Comparison of ENCODE assay signal across 11 cellular contexts in genomic region chr3:14113964-14114667, GRCh38. TPM values are rescaled to one million over a fixed set of nuclear protein-coding genes. Genes with fewer than 3 reads are reported as not detected.
DNase-seq lines count a peak whose midpoint lies in the region; ATAC-seq, FAIRE-seq and TF ChIP-seq lines count a peak whose summit lies in the region.
"Had no signal": no experiment of that assay in that cellular context is flagged by ENCODE, and none has a peak within 500 bp of the region (broad histone marks: within the 10 kb centered on the region; RNA-seq: fewer than 3 reads in every experiment).

No MANE protein-coding gene starts in this region.

- H3K9me3 ChIP-seq in small intestine (ENCODE audit: control insufficient read depth, low read depth) = no peaks in the 10 kb centered on the region

- peaks cover 0 to 6% of the 10 kb centered on the region in 2 donors for H3K36me3 ChIP-seq in small intestine (ENCODE audit: control insufficient read depth in 2 of 2, insufficient read depth in 2 of 2, low read length in 2 of 2)

- H3K4me1 Mint-ChIP-seq in activated CD4-positive, alpha-beta T cell treated with anti-CD3 and anti-CD28 coated beads, Interleukin-2, amount 10 ng/mL, durations not matched to agents 24 days and 14 days = peaks cover 2% of the 10 kb centered on the region

- ATAC-seq in HG03442 (IDR thresholded peaks at IDR 0.05; ENCODE audit: unreplicated experiment) = no peak
- ATAC-seq in HG02588 (IDR thresholded peaks at IDR 0.05; ENCODE audit: unreplicated experiment) = no peak

- no peaks in the 10 kb centered on the region for H3K27me3 ChIP-seq in small intestine (ENCODE audit: control insufficient read depth in 2 of 2, insufficient read depth in 2 of 2, low read length in 2 of 2)

- no peak overlapping the region for H3K4me3 Mint-ChIP-seq in activated CD4-positive, alpha-beta T cell treated with anti-CD3 and anti-CD28 coated beads, Interleukin-2, amount 10 ng/mL, durations not matched to agents 24 days and 14 days

- WGBS in small intestine, 3 donors = 26 to 68% (median 40%) methylated on average over 7 of the region's 7 CpGs

- peaks cover 0 to 4% of the 10 kb centered on the region in 2 donors for H3K4me1 ChIP-seq in small intestine (ENCODE audit: control insufficient read depth in 2 of 2, insufficient read depth in 1 of 2, low read depth in 1 of 2, low read length in 1 of 2)

- intact Hi-C loops in activated CD4-positive, alpha-beta T cell treated with anti-CD3 and anti-CD28 coated beads, Interleukin-2, amount 10 ng/mL, durations not matched to agents 24 days and 14 days (cut with micrococcal nuclease) = loop anchor here (1.0 kb wide), 1 partner anchor 218 kb away; no protein-coding TSS in a partner anchor

- H3K27ac Mint-ChIP-seq in activated CD4-positive, alpha-beta T cell treated with anti-CD3 and anti-CD28 coated beads, Interleukin-2, amount 10 ng/mL, durations not matched to agents 24 days and 14 days = no peak overlapping the region

- FAIRE-seq in small intestine (lab: Jason Lieb, UNC) = no peak
- FAIRE-seq: TTC549 had no signal

- H3K36me3 Mint-ChIP-seq in activated CD4-positive, alpha-beta T cell treated with anti-CD3 and anti-CD28 coated beads, Interleukin-2, amount 10 ng/mL, durations not matched to agents 24 days and 14 days (ENCODE audit: low read depth) = peaks cover 43% of the 10 kb centered on the region

- H3K27ac ChIP-seq in small intestine (ENCODE audit: low read depth in 1 of 2, low read length in 1 of 2) = peak overlapping the region in 1 of 2 donors; percentile 22

- no peaks in the 10 kb centered on the region for H3K9me3 Mint-ChIP-seq in activated CD4-positive, alpha-beta T cell treated with anti-CD3 and anti-CD28 coated beads, Interleukin-2, amount 10 ng/mL, durations not matched to agents 24 days and 14 days

- H3K4me3 ChIP-seq in fibroblast of villous mesenchyme (ENCODE audit: low read depth, low read length) = no peak overlapping the region
- no peak overlapping the region for H3K4me3 ChIP-seq in small intestine (ENCODE audit: low read depth in 1 of 2, low read length in 2 of 2)

- H3K27me3 Mint-ChIP-seq in activated CD4-positive, alpha-beta T cell treated with anti-CD3 and anti-CD28 coated beads, Interleukin-2, amount 10 ng/mL, durations not matched to agents 24 days and 14 days = no peaks in the 10 kb centered on the region

- peak; percentile 51 for DNase-seq in activated CD4-positive, alpha-beta T cell treated with anti-CD3 and anti-CD28 coated beads, Interleukin-2, amount 10 ng/mL, durations not matched to agents 24 days and 14 days
- no peak for DNase-seq in activated CD4-positive, alpha-beta T cell treated with anti-CD3 and anti-CD28 coated beads, Interleukin-2, amount 50 U/mL, for 1 hour
- DNase-seq in OCI-M1 (lab: John Stamatoyannopoulos, UW) (peak; percentile 3), fibroblast of villous mesenchyme (ENCODE audit: low read depth) (peak; percentile 11), small intestine (peak; percentile 86), HuH-7 (ENCODE audit: low spot score) (no peak)
- DNase-seq: NCI-H2081 treated with DMSO at 0.1 percent for 48 hours, RPMI8226 had no signal

- TF ChIP-seq CTCF in fibroblast of villous mesenchyme (IDR thresholded peaks at IDR 0.05; ENCODE audit: insufficient read depth, low read depth, low read length) = peak; percentile 41

RNA-seq across cellular contexts. Expression of gene CHCHD4, which starts 10.6 kb away (rescaled TPM):
- 27.7 and 29.6 TPM in 2 replicates for total RNA-seq in activated CD4-positive, alpha-beta T cell treated with anti-CD3 and anti-CD28 coated beads, Interleukin-2, amount 10 ng/mL, durations not matched to agents 24 days and 14 days
- 7.4 and 10.8 TPM in 2 replicates for total RNA-seq in fibroblast of villous mesenchyme
- 10 to 100 TPM; 21.9 to 42.3 (median 31.1) TPM for polyA plus RNA-seq in small intestine

RNA-seq across cellular contexts. Expression of gene TMEM43, which starts 10.7 kb away (rescaled TPM):
- total RNA-seq in activated CD4-positive, alpha-beta T cell treated with anti-CD3 and anti-CD28 coated beads, Interleukin-2, amount 10 ng/mL, durations not matched to agents 24 days and 14 days = 38.7 and 39.4 TPM in 2 replicates
- total RNA-seq in fibroblast of villous mesenchyme = 98.9 and 120 TPM in 2 replicates
- 10 to 100 TPM; 11.9 to 37.5 (median 15.0) TPM for polyA plus RNA-seq in small intestine

Comparison
In these comparisons a context has a peak if more than half of its experiments do, and no peak if none do; other contexts are left out.
1. DNase-seq: peak in activated CD4-positive, alpha-beta T cell treated with anti-CD3 and anti-CD28 coated beads, Interleukin-2, amount 10 ng/mL, durations not matched to agents 24 days and 14 days (single experiment), OCI-M1 (single experiment), fibroblast of villous mesenchyme (single experiment) and small intestine (single experiment); none in activated CD4-positive, alpha-beta T cell treated with anti-CD3 and anti-CD28 coated beads, Interleukin-2, amount 50 U/mL, for 1 hour (single experiment) and HuH-7 (single experiment).